15 cellular contexts compared by ENCODE assay signal in the genomic region with DNA sequence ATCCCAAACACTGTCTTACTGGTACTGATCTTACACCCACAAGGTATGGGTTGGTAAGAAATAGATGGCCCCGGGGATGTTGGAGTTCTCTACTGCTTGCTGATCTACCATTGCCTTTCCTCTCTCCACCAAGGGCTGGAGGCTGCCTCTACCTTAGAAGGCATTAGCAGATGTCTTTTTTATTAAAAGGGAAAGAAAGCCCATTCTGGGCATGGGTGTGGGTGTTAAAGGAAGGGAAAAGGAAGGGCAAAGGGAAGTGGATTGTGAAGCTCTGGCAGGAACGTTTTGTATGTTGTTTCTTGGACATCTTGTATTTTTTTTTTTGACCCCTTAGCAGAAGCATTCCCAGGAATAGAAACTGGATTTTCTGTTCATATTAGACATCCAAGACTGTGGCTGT.
"Had no signal": no experiment of that assay in that cellular context is flagged by ENCODE, and none has a peak within 500 bp of the region (broad histone marks: within the 10 kb centered on the region; RNA-seq: fewer than 3 reads in every experiment).

No MANE protein-coding gene starts in this region.

- H3K9me3 Mint-ChIP-seq: activated T-helper 17 cell treated with anti-CD3 and anti-CD28 coated beads, Interleukin-2, amount 50 U/mL, for 72 hours; neural progenitor cell had no signal

- H3K9me3 ChIP-seq: lower lobe of right lung had no signal

- H3K4me1 ChIP-seq: neural progenitor cell had no signal

- H3K4me3 Mint-ChIP-seq: activated T-helper 17 cell treated with anti-CD3 and anti-CD28 coated beads, Interleukin-2, amount 50 U/mL, for 72 hours; neural progenitor cell; stimulated activated naive B cell treated with anti-CD40 and anti-IgM and Interleukin-4, amounts not matched to agents 10 μg/mL and 1 μg/mL and 100 μg/mL, for 72 hours had no signal

- H3K4me3 ChIP-seq: lower lobe of right lung, neural progenitor cell, SK-N-MC had no signal

- H3K36me3 Mint-ChIP-seq: neural progenitor cell; stimulated activated naive B cell treated with anti-CD40 and anti-IgM and Interleukin-4, amounts not matched to agents 10 μg/mL and 1 μg/mL and 100 μg/mL, for 72 hours had no signal

- ATAC-seq: activated T-helper 17 cell treated with anti-CD3 and anti-CD28 coated beads, Interleukin-2, amount 50 U/mL, for 72 hours; lower lobe of right lung; stimulated activated naive B cell treated with anti-CD40 and anti-IgM and Interleukin-4, amounts not matched to agents 10 μg/mL and 1 μg/mL and 100 μg/mL, for 72 hours had no signal

- H3K27ac Mint-ChIP-seq: activated T-helper 17 cell treated with anti-CD3 and anti-CD28 coated beads, Interleukin-2, amount 50 U/mL, for 72 hours; neural progenitor cell; stimulated activated naive B cell treated with anti-CD40 and anti-IgM and Interleukin-4, amounts not matched to agents 10 μg/mL and 1 μg/mL and 100 μg/mL, for 72 hours had no signal

- DNase-seq: activated CD4-positive, alpha-beta T cell treated with anti-CD3 and anti-CD28 coated beads, Interleukin-2, amount 50 U/mL, for 4 hours; activated CD4-positive, CD25-positive, alpha-beta regulatory T cell treated with anti-CD3 and anti-CD28 coated beads, Interleukin-2, amount 50 U/mL, for 72 hours; activated naive CD4-positive, alpha-beta T cell treated with Interleukin-2 at 50 U/mL for 16 hours; activated T-cell treated with anti-CD3 and anti-CD28 coated beads for 4 hours; anterior cingulate cortex; erythroblast; lower lobe of right lung; midbrain; stimulated activated CD4-positive, alpha-beta T cell treated with anti-CD3 and anti-CD28 coated beads, Interleukin-15, amount 100 ng/mL, for 24 hours; stimulated activated CD4-positive, alpha-beta T cell treated with anti-CD3 and anti-CD28 coated beads, Interleukin-4, amount 100 ng/mL, for 1 hour; stimulated activated naive B cell treated with anti-CD40 and anti-IgM and Interleukin-4, amounts not matched to agents 10 μg/mL and 1 μg/mL and 100 μg/mL, for 72 hours; T-helper 1 cell had no signal

- H3K4me1 Mint-ChIP-seq: activated T-helper 17 cell treated with anti-CD3 and anti-CD28 coated beads, Interleukin-2, amount 50 U/mL, for 72 hours; neural progenitor cell; stimulated activated naive B cell treated with anti-CD40 and anti-IgM and Interleukin-4, amounts not matched to agents 10 μg/mL and 1 μg/mL and 100 μg/mL, for 72 hours had no signal

- H3K36me3 ChIP-seq: lower lobe of right lung, neural progenitor cell had no signal

- H3K27me3 ChIP-seq: neural progenitor cell had no signal

- H3K27ac ChIP-seq: lower lobe of right lung, neural progenitor cell, SK-N-MC had no signal
